ENCODE assay signal across 8 cellular contexts in genomic region chr13:24228852-24229458, GRCh38.
DNase-seq lines count a peak whose midpoint lies in the region; ATAC-seq and TF ChIP-seq lines count a peak whose summit lies in the region.

No MANE protein-coding gene starts in this region.

- no peaks in the 10 kb centered on the region for H3K36me3 Mint-ChIP-seq in CD14-positive monocyte
- H3K36me3 Mint-ChIP-seq in activated CD4-positive, alpha-beta memory T cell treated with anti-CD3 and anti-CD28 coated beads, Interleukin-2, amount 10 ng/mL, durations not matched to agents 7 days and 5 days (ENCODE audit: low read depth): no peaks in the 10 kb centered on the region

- H3K9me3 ChIP-seq in gastroesophageal sphincter: no peaks in the 10 kb centered on the region
- no peaks in the 10 kb centered on the region for H3K9me3 ChIP-seq in psoas muscle

- peak; percentile 85 for TF ChIP-seq CTCF in CD14-positive monocyte (IDR thresholded peaks at IDR 0.05)
- peak; percentile 83 for TF ChIP-seq CTCF in GM13976 (IDR thresholded peaks at IDR 0.05; ENCODE audit: borderline replicate concordance, control extremely low read depth, extremely low read depth, insufficient read depth, missing control alignments)
- TF ChIP-seq CTCF in gastroesophageal sphincter (IDR thresholded peaks at IDR 0.05): peak; percentile 73 to 82 (median 76)
- peak; percentile 81 for TF ChIP-seq CTCF in psoas muscle (IDR thresholded peaks at IDR 0.05)

- no peak overlapping the region for H3K27ac ChIP-seq in gastroesophageal sphincter
- H3K27ac ChIP-seq in psoas muscle: no peak overlapping the region

- H3K27me3 ChIP-seq in gastroesophageal sphincter (no peaks in the 10 kb centered on the region), psoas muscle (ENCODE audit: insufficient read depth in 3 of 3, low read length in 2 of 3) (no peaks in the 10 kb centered on the region)

- POLR2A ChIA-PET in activated CD4-positive, alpha-beta memory T cell treated with anti-CD3 and anti-CD28 coated beads, Interleukin-2, amount 10 ng/mL, durations not matched to agents 7 days and 5 days (lab: Charles Lee): interaction anchor here (1.0 to 1.4 kb wide), 5 partner anchors 11 to 55 kb away, joined by 3 to 9 read pairs (median 4); no protein-coding TSS in a partner anchor

- TF ChIP-seq POLR2A in gastroesophageal sphincter (IDR thresholded peaks at IDR 0.05): no peak

- 4 to 45% methylated on average over 2 to 4 of the region's 4 CpGs for WGBS in gastroesophageal sphincter (ENCODE audit: low coverage in 1 of 2), 2 donors
- 40 to 43% (median 40%) methylated on average over 4 of the region's 4 CpGs for WGBS in psoas muscle, 3 donors

- CTCF ChIA-PET in activated CD4-positive, alpha-beta memory T cell treated with anti-CD3 and anti-CD28 coated beads, Interleukin-2, amount 10 ng/mL, durations not matched to agents 7 days and 5 days (lab: Charles Lee): interaction anchor here (0.7 to 3.5 kb wide), 38 partner anchors 9 to 316 kb away, joined by 3 to 26 read pairs (median 4); partner anchors contain the start of gene SPATA13

- peaks cover 15% of the 10 kb centered on the region for H3K4me1 Mint-ChIP-seq in CD14-positive monocyte
- H3K4me1 Mint-ChIP-seq in activated CD4-positive, alpha-beta memory T cell treated with anti-CD3 and anti-CD28 coated beads, Interleukin-2, amount 10 ng/mL, durations not matched to agents 7 days and 5 days: peaks cover 39% of the 10 kb centered on the region

- H3K4me1 ChIP-seq in gastroesophageal sphincter (peaks cover 0 to 23% (median 0%) of the 10 kb centered on the region in 3 donors), psoas muscle (no peaks in the 10 kb centered on the region)

- intact Hi-C loops in CD14-positive monocyte (cut with micrococcal nuclease) (loop anchor here in 1 of 2 donors (10.0 kb wide), 2 partner anchors 204 to 314 kb away; no protein-coding TSS in a partner anchor), psoas muscle (cut with DNase I) (loop anchor here in 1 of 2 donors (10.0 kb wide), 1 partner anchor 174 kb away; no protein-coding TSS in a partner anchor)

- peaks cover 0 to 4% (median 0%) of the 10 kb centered on the region in 3 donors for H3K27me3 Mint-ChIP-seq in CD14-positive monocyte (ENCODE audit: low read depth in 3 of 3)
- H3K27me3 Mint-ChIP-seq in activated CD4-positive, alpha-beta memory T cell treated with anti-CD3 and anti-CD28 coated beads, Interleukin-2, amount 10 ng/mL, durations not matched to agents 7 days and 5 days: no peaks in the 10 kb centered on the region

- H3K36me3 ChIP-seq in gastroesophageal sphincter (no peaks in the 10 kb centered on the region), psoas muscle (ENCODE audit: insufficient read depth in 1 of 2, low read depth in 1 of 2) (no peaks in the 10 kb centered on the region)

- H3K4me3 Mint-ChIP-seq in CD14-positive monocyte: no peak overlapping the region
- H3K4me3 Mint-ChIP-seq in activated CD4-positive, alpha-beta memory T cell treated with anti-CD3 and anti-CD28 coated beads, Interleukin-2, amount 10 ng/mL, durations not matched to agents 7 days and 5 days: no peak overlapping the region

- no peak overlapping the region for H3K27ac Mint-ChIP-seq in CD14-positive monocyte
- H3K27ac Mint-ChIP-seq in activated CD4-positive, alpha-beta memory T cell treated with anti-CD3 and anti-CD28 coated beads, Interleukin-2, amount 10 ng/mL, durations not matched to agents 7 days and 5 days: no peak overlapping the region

- DNase-seq in CD14-positive monocyte (ENCODE audit: low spot score) (no peak), GM13976 (ENCODE audit: low spot score) (peak; percentile 60), NCI-H510A treated with DMSO at 0.1 percent for 48 hours (lab: John Stamatoyannopoulos, UW) (peak; percentile 46), psoas muscle (no peak), NCI-H2107 treated with DMSO at 0.1 percent for 48 hours (lab: John Stamatoyannopoulos, UW; ENCODE audit: unreplicated experiment) (no peak)
- DNase-seq in activated CD4-positive, alpha-beta memory T cell treated with anti-CD3 and anti-CD28 coated beads, Interleukin-2, amount 10 ng/mL, durations not matched to agents 7 days and 5 days: peak; percentile 49

- peaks cover 0 to 5% (median 0%) of the 10 kb centered on the region in 7 donors for H3K9me3 Mint-ChIP-seq in CD14-positive monocyte
- H3K9me3 Mint-ChIP-seq in activated CD4-positive, alpha-beta memory T cell treated with anti-CD3 and anti-CD28 coated beads, Interleukin-2, amount 10 ng/mL, durations not matched to agents 7 days and 5 days: no peaks in the 10 kb centered on the region

- H3K4me3 ChIP-seq in gastroesophageal sphincter (no peak overlapping the region), psoas muscle (no peak overlapping the region)

- TF ChIP-seq EP300 in gastroesophageal sphincter (IDR thresholded peaks at IDR 0.05): no peak

- peak; percentile 53 for ATAC-seq in gastroesophageal sphincter
- ATAC-seq in psoas muscle: peak in 1 of 4 donors; percentile 68
- no peak for ATAC-seq in GM19324 (IDR thresholded peaks at IDR 0.05; ENCODE audit: low FRiP score, unreplicated experiment)

- in situ Hi-C loops in GM13976 (cut with MboI; ENCODE audit: low sequenced_read_pairs, unreplicated experiment): loop anchor here (10.0 kb wide), 2 partner anchors 184 to 314 kb away; no protein-coding TSS in a partner anchor

Comparison
In these comparisons a context has a peak if more than half of its experiments do, and no peak if none do; other contexts are left out.
1. DNase-seq: peak in GM13976 (single experiment), NCI-H510A treated with DMSO at 0.1 percent for 48 hours (single experiment) and activated CD4-positive, alpha-beta memory T cell treated with anti-CD3 and anti-CD28 coated beads, Interleukin-2, amount 10 ng/mL, durations not matched to agents 7 days and 5 days (single experiment); none in CD14-positive monocyte (single experiment), psoas muscle (0 of 2) and NCI-H2107 treated with DMSO at 0.1 percent for 48 hours (single experiment).
2. Peak in every context shown above with its lines, with median percentiles within 50 percentile points of each other: CTCF ChIP-seq.